5 cellular contexts compared by ENCODE assay signal in the genomic region with DNA sequence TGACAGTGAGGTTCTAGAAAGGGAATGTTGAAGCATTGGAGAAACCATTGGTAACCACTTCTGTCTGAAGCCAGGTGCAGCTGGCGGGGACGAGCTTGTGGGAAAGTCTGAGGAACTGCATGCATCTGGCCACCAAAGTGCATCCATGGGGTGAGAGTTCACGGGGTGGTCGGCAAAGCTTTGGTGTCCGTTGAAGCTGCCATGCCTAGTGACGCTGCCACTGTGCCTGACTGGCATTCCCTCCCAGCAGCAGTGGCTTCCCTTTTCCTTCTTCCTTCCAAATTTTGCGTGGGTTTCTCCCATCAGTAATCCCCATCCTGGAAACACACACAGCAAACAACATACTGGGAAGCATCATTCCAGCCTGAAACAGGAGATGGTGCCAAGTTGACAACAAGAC.
"Had no signal": no experiment of that assay in that cellular context is flagged by ENCODE, and none has a peak within 500 bp of the region (broad histone marks: within the 10 kb centered on the region; RNA-seq: fewer than 3 reads in every experiment).

No MANE protein-coding gene starts in this region.

- DNase-seq: GM23248, GOT3, H7, HFFc6 had no signal

- H3K4me1 Mint-ChIP-seq: IgD-negative memory B cell had no signal

- H3K4me3 Mint-ChIP-seq: HFFc6, IgD-negative memory B cell had no signal

- H3K27ac Mint-ChIP-seq: HFFc6, IgD-negative memory B cell had no signal

- H3K36me3 Mint-ChIP-seq: IgD-negative memory B cell had no signal

- H3K9me3 Mint-ChIP-seq: HFFc6, IgD-negative memory B cell had no signal

- H3K27me3 Mint-ChIP-seq: IgD-negative memory B cell had no signal
